ENCODE assay signal across 19 cellular contexts in the genomic region with DNA sequence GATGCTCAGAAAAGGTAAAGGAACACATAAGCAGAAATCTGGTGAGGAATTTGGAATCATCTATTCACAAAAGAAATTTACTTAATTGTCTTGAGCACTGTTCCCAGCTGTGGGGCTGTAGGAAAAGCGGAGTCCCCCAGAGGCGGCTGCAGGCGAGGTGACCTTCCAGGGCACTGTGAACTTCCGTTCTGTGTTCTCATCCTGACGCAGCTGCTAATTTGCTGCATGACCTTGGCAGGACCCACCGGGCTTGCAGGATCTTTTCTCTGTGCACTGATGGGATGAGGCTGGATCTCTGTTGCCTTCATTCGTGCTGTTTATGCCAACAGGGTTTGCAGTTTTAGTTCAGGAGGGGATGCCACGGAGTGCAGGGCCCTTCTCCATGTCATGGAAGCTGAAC.
"Had no signal": no experiment of that assay in that cellular context is flagged by ENCODE, and none has a peak within 500 bp of the region (broad histone marks: within the 10 kb centered on the region; RNA-seq: fewer than 3 reads in every experiment).

No MANE protein-coding gene starts in this region.

- H3K4me3 ChIP-seq: MG63 had no signal

- DNase-seq: IMR-90, Karpas-422, KG1, MG63, NCI-H1092, NCI-H1105 treated with DMSO at 0.1 percent for 48 hours, NCI-H1417 treated with DMSO at 0.1 percent for 48 hours, NCI-H146, NCI-H1694 treated with DMSO at 0.1 percent for 48 hours, NCI-H1930, NCI-H2081, NCI-H2107, NCI-H524, NCI-H69, NCI-H774, Right ventricle myocardium superior, RPMI8226, SIG-M5, SK-N-SH had no signal

- H3K36me3 ChIP-seq: MG63 had no signal

- H3K27me3 ChIP-seq: MG63 had no signal

- H3K9me3 ChIP-seq: MG63, SK-N-SH had no signal
